ENCODE assay signal across 1 cellular context in genomic region chr2:55014962-55015939, GRCh38.
TF ChIP-seq lines count a peak whose summit lies in the region.

No MANE protein-coding gene starts in this region.

TF ChIP-seq in HepG2, 621 proteins besides CTCF, POLR2A, EP300 and RAD21 (continued from another document and continues in another):
- no peak for TF ChIP-seq ZFP91 (CRISPR knock-in tag; IDR thresholded peaks at IDR 0.05; ENCODE audit: borderline replicate concordance)
- TF ChIP-seq GRHL1 (CRISPR knock-in tag; conservative IDR thresholded peaks at IDR 0.05) = no peak
- no peak for TF ChIP-seq EEA1 (CRISPR knock-in tag; IDR thresholded peaks at IDR 0.05; ENCODE audit: borderline replicate concordance)
- no peak for TF ChIP-seq ONECUT2 (CRISPR knock-in tag; IDR thresholded peaks at IDR 0.05)
- no peak for TF ChIP-seq PHF20 (CRISPR knock-in tag; IDR thresholded peaks at IDR 0.05)
- TF ChIP-seq ARID5B (CRISPR knock-in tag; IDR thresholded peaks at IDR 0.05) = peak; percentile 73
- TF ChIP-seq ZKSCAN1 (IDR thresholded peaks at IDR 0.05; ENCODE audit: low read length) = no peak
- TF ChIP-seq WIZ (CRISPR knock-in tag; IDR thresholded peaks at IDR 0.05) = no peak
- TF ChIP-seq FOSL2 (CRISPR knock-in tag; IDR thresholded peaks at IDR 0.05) = peak; percentile 40
- no peak for TF ChIP-seq ZNF768 (CRISPR knock-in tag; IDR thresholded peaks at IDR 0.05)
- no peak for TF ChIP-seq ZNF276 (CRISPR knock-in tag; IDR thresholded peaks at IDR 0.05; ENCODE audit: low read depth)
- TF ChIP-seq ZNF512B (CRISPR knock-in tag; IDR thresholded peaks at IDR 0.05; ENCODE audit: borderline replicate concordance) = no peak
- TF ChIP-seq ZNF781 (CRISPR knock-in tag; IDR thresholded peaks at IDR 0.05; ENCODE audit: borderline replicate concordance, not compliant biosample characterization) = no peak
- TF ChIP-seq MXD4 (CRISPR knock-in tag; IDR thresholded peaks at IDR 0.05) = no peak
- no peak for TF ChIP-seq ZBTB2 (CRISPR knock-in tag; IDR thresholded peaks at IDR 0.05; ENCODE audit: low read depth)
- TF ChIP-seq NKX3-1 (CRISPR knock-in tag; IDR thresholded peaks at IDR 0.05) = no peak
- no peak for TF ChIP-seq BORCS8-MEF2B (CRISPR knock-in tag; IDR thresholded peaks at IDR 0.05)
- no peak for TF ChIP-seq ATF3 (CRISPR knock-in tag; IDR thresholded peaks at IDR 0.05)
- peak; percentile 66; the same call in 1 of the 2 replicates for TF ChIP-seq PPARG (CRISPR knock-in tag; conservative IDR thresholded peaks at IDR 0.05)
- TF ChIP-seq ZNF441 (CRISPR knock-in tag; IDR thresholded peaks at IDR 0.05; ENCODE audit: borderline replicate concordance) = no peak
- TF ChIP-seq ZNF747 (CRISPR knock-in tag; IDR thresholded peaks at IDR 0.05; ENCODE audit: borderline replicate concordance) = no peak
- TF ChIP-seq ZNF263 (CRISPR knock-in tag; IDR thresholded peaks at IDR 0.05) = no peak
- no peak for TF ChIP-seq AFF4 (CRISPR knock-in tag; IDR thresholded peaks at IDR 0.05)
- TF ChIP-seq HMG20A (CRISPR knock-in tag; IDR thresholded peaks at IDR 0.05; ENCODE audit: borderline replicate concordance) = peak; percentile 36; the same call in 1 of the 2 replicates
- TF ChIP-seq SOX13 (IDR thresholded peaks at IDR 0.05) = no peak
- TF ChIP-seq SOX13 (CRISPR knock-in tag; conservative IDR thresholded peaks at IDR 0.05 in 1 of 2, IDR thresholded peaks at IDR 0.05 in 1 of 2) = peak in 1 of 2 experiments; percentile 51; a peak in 1 of 4 replicates
- TF ChIP-seq PRPF4 (IDR thresholded peaks at IDR 0.05; ENCODE audit: low read depth, low read length, poor library complexity, severe bottlenecking) = no peak
- no peak for TF ChIP-seq POLR2AphosphoS2 (IDR thresholded peaks at IDR 0.05; ENCODE audit: low read depth, low read length)
- TF ChIP-seq ZNF253 (CRISPR knock-in tag; IDR thresholded peaks at IDR 0.05; ENCODE audit: borderline replicate concordance) = no peak
- TF ChIP-seq ZMYM4 (CRISPR knock-in tag; IDR thresholded peaks at IDR 0.05) = peak; percentile 83
- no peak for TF ChIP-seq MED13 (CRISPR knock-in tag; IDR thresholded peaks at IDR 0.05)
- TF ChIP-seq MATR3 (CRISPR knock-in tag; IDR thresholded peaks at IDR 0.05) = no peak
- no peak for TF ChIP-seq ZBTB43 (CRISPR knock-in tag; conservative IDR thresholded peaks at IDR 0.05)
